In genomic region chrX:70434352-70434866, GRCh38 we compare ENCODE assay signal across 8 cellular contexts. TPM values are rescaled to one million over a fixed set of nuclear protein-coding genes. Genes with fewer than 3 reads are reported as not detected.
DNase-seq lines count a peak whose midpoint lies in the region; ATAC-seq and TF ChIP-seq lines count a peak whose summit lies in the region.

No MANE protein-coding gene starts in this region.

- H3K4me2 ChIP-seq in GM23248 (ENCODE audit: unreplicated experiment), result peak overlapping the region; percentile 95

- H3K79me2 ChIP-seq in GM23248 (ENCODE audit: insufficient read depth), result no peaks in the 10 kb centered on the region

- H4K20me1 ChIP-seq in GM23248 (ENCODE audit: insufficient read depth), result no peaks in the 10 kb centered on the region

- DNase-seq in DMS79 (lab: John Stamatoyannopoulos, UW) (peak; percentile 64), GM23248 (peak; percentile 84), LoVo (ENCODE audit: low spot score) (peak; percentile 84), RPMI8226 (peak; percentile 94), foreskin keratinocyte (peak; percentile 39 to 73), neural crest cell (ENCODE audit: low read depth, low spot score) (peak; percentile 60)
- peak; percentile 33 for DNase-seq in activated gamma-delta T cell treated with anti-CD3 and anti-CD28 coated beads, Interleukin-2, amount 50 U/mL, for 16 hours (ENCODE audit: low read depth)

- H3K27me3 Mint-ChIP-seq in neural crest cell (ENCODE audit: low read depth), result peaks cover 16% of the 10 kb centered on the region

- H3K4me1 Mint-ChIP-seq in neural crest cell, result peaks cover 8% of the 10 kb centered on the region

- WGBS in GM23248 (ENCODE audit: low coverage in 1 of 2, low lambda C conversion rate in 2 of 2, missing lambda C conversion rate in 2 of 2), 2 experiments, result 1 to 5% methylated on average over 4 to 23 of the region's 45 CpGs

- peak overlapping the region; percentile 69 for H3K9ac ChIP-seq in GM23248

- peak overlapping the region; percentile 100 for H2AFZ ChIP-seq in GM23248

- H3K27me3 ChIP-seq in GM23248 (replicated peaks; ENCODE audit: insufficient read depth) (no peaks in the 10 kb centered on the region), foreskin keratinocyte (no peaks in the 10 kb centered on the region)

- H3K27ac ChIP-seq in GM23248 (0 out of 2 replicates have a peak overlapping the region, but pooled peaks have one; percentile 27), foreskin keratinocyte (no peak overlapping the region), temporal lobe (ENCODE audit: low read depth, low read length) (peak overlapping the region; percentile 55)

- H3K9me3 Mint-ChIP-seq in neural crest cell, result no peaks in the 10 kb centered on the region

- H3K4me1 ChIP-seq in GM23248 (ENCODE audit: insufficient read depth) (peaks cover 5% of the 10 kb centered on the region; the same call in 1 of the 2 replicates), foreskin keratinocyte (peaks cover 7% of the 10 kb centered on the region)

- in situ Hi-C loops in GM23248 (cut with MboI), result no loop called here

- H3K36me3 Mint-ChIP-seq in neural crest cell (ENCODE audit: low read depth), result no peaks in the 10 kb centered on the region

- no peaks in the 10 kb centered on the region for H3K9me3 ChIP-seq in GM23248 (ENCODE audit: low read depth)

- H3K4me3 ChIP-seq in GM23248, result peak overlapping the region; percentile 94

- TF ChIP-seq CTCF in foreskin keratinocyte (conservative IDR thresholded peaks at IDR 0.05), result no peak
- no peak for TF ChIP-seq CTCF in neural crest cell (conservative IDR thresholded peaks at IDR 0.05)

- H3K27ac Mint-ChIP-seq in neural crest cell (ENCODE audit: unreplicated experiment), result peak overlapping the region; percentile 89

- peak; percentile 84 for ATAC-seq in foreskin keratinocyte

- peak overlapping the region; percentile 96 for H3K4me3 Mint-ChIP-seq in neural crest cell

- no peaks in the 10 kb centered on the region for H3K9me2 ChIP-seq in GM23248 (ENCODE audit: insufficient read depth)

- no peaks in the 10 kb centered on the region for H3F3A ChIP-seq in GM23248 (ENCODE audit: insufficient read depth)

- no peaks in the 10 kb centered on the region for H3K36me3 ChIP-seq in GM23248 (ENCODE audit: low read depth)

RNA-seq across cellular contexts. Expression of gene DLG3, which starts 10.2 kb away (rescaled TPM):
- 1.9 TPM in 2 replicates for total RNA-seq in GM23248 (2014; rRNA removed; shearing (Covaris generic))
- polyA plus RNA-seq in GM23248 (2016; fragmentation: Nextera tagmentation; extraction: Ambion mirVana) (1.2 and 1.7 TPM in 2 replicates), foreskin keratinocyte (4.5 and 4.6 TPM in 2 replicates)
- total RNA-seq in foreskin keratinocyte (12.4 and 12.8 TPM in 2 replicates), neural crest cell (54.3 and 65.6 TPM in 2 replicates), temporal lobe (84.8 TPM)

RNA-seq across cellular contexts. Expression of gene GDPD2, which starts 11.3 kb away (rescaled TPM):
- total RNA-seq in GM23248 (2014; rRNA removed; shearing (Covaris generic)), result not detected in 2 replicates
- not detected in 2 replicates for polyA plus RNA-seq in GM23248 (2016; fragmentation: Nextera tagmentation; extraction: Ambion mirVana)
- total RNA-seq in foreskin keratinocyte, result 0.14 and 0.17 TPM in 2 replicates
- 0.04 and 0.09 TPM in 2 replicates for polyA plus RNA-seq in foreskin keratinocyte
- 5.3 and 6.0 TPM in 2 replicates for total RNA-seq in neural crest cell
- 3.9 TPM for total RNA-seq in temporal lobe

Comparison
In these comparisons a context has a peak if more than half of its experiments do, and no peak if none do; other contexts are left out.
1. DNase-seq: peak in every context shown above with its lines; median percentile 94 in RPMI8226; 84 in GM23248; 84 in LoVo; 64 in DMS79; 60 in neural crest cell; 56 in foreskin keratinocyte; 33 in activated gamma-delta T cell treated with anti-CD3 and anti-CD28 coated beads, Interleukin-2, amount 50 U/mL, for 16 hours.